In genomic region chr4:180799798-180800197, GRCh38 we compare ENCODE assay signal across 1 cellular context.
TF ChIP-seq lines count a peak whose summit lies in the region.

No MANE protein-coding gene starts in this region.

TF ChIP-seq in WTC11, 78 proteins besides CTCF, POLR2A, EP300 and RAD21 (continued from another document):
- TF ChIP-seq ATF2 (CRISPR knock-in tag; IDR thresholded peaks at IDR 0.05; ENCODE audit: borderline replicate concordance, low read depth) (no peak), ARID4B (CRISPR knock-in tag; IDR thresholded peaks at IDR 0.05; ENCODE audit: borderline replicate concordance) (no peak), TP53 (CRISPR knock-in tag; IDR thresholded peaks at IDR 0.05) (no peak), NR2C2 (CRISPR knock-in tag; IDR thresholded peaks at IDR 0.05) (no peak), ETV6 (CRISPR knock-in tag; IDR thresholded peaks at IDR 0.05) (no peak), CBFB (CRISPR knock-in tag; IDR thresholded peaks at IDR 0.05; ENCODE audit: low read depth) (no peak), NFATC4 (CRISPR knock-in tag; IDR thresholded peaks at IDR 0.05) (no peak), EMX1 (CRISPR knock-in tag; IDR thresholded peaks at IDR 0.05) (no peak), E2F5 (CRISPR knock-in tag; IDR thresholded peaks at IDR 0.05) (no peak), MAX (CRISPR knock-in tag; IDR thresholded peaks at IDR 0.05) (no peak), AFF4 (CRISPR knock-in tag; IDR thresholded peaks at IDR 0.05; ENCODE audit: borderline replicate concordance) (no peak), ZNF425 (CRISPR knock-in tag; conservative IDR thresholded peaks at IDR 0.05) (no peak)
